8 cellular contexts compared by ENCODE assay signal in the genomic region with DNA sequence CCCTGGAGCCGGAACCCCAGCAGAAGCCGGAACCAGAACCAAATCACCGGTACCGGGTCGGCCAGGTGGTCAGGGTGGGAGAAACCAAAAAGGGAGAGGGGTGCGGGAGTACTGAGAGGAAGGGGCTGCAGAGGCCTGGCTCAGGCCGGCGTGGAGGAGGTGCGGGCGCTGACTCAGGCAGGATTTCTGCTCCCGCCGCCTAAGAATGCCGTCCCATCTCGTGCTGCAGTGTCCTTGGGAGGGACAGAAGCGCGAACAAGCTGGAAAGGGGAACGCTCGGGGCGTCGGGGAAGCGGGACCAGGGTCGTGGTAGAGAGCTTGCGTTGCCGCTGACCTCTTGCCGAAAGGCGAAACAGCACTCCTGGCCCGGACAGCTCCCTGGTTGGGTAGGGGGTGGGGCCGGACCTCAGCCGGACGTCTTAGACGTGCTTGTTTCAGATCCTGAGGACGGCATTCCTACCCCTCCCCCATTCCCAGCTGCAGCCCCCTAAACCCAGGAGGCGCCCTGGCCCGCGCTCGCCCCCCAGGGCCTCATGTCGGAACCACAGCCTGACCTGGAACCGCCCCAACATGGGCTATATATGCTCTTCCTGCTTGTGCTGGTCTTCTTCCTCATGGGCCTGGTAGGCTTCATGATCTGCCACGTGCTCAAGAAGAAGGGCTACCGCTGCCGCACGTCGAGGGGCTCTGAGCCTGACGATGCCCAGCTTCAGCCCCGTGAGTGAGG. TPM values are rescaled to one million over a fixed set of nuclear protein-coding genes. Genes with fewer than 3 reads are reported as not detected.
DNase-seq lines count a peak whose midpoint lies in the region; ATAC-seq and TF ChIP-seq lines count a peak whose summit lies in the region.

No MANE protein-coding gene starts in this region.

- H3K36me3 ChIP-seq in mucosa of stomach (ENCODE audit: control insufficient read depth, insufficient read depth, low read length): no peaks in the 10 kb centered on the region
- H3K36me3 ChIP-seq in subcutaneous abdominal adipose tissue (ENCODE audit: control insufficient read depth in 5 of 5, insufficient read depth in 5 of 5, low read length in 5 of 5): peaks cover 0 to 13% (median 3%) of the 10 kb centered on the region in 5 donors

- H3K9me3 ChIP-seq in mucosa of stomach (ENCODE audit: control insufficient read depth, low read length) (no peaks in the 10 kb centered on the region), subcutaneous abdominal adipose tissue (ENCODE audit: control insufficient read depth in 5 of 5, low read length in 5 of 5) (no peaks in the 10 kb centered on the region)

- peak; percentile 30 for TF ChIP-seq CTCF in epithelial cell of proximal tubule (conservative IDR thresholded peaks at IDR 0.05; ENCODE audit: low read depth, low read length)

- H3K4me1 ChIP-seq in mucosa of stomach (ENCODE audit: control insufficient read depth, insufficient read depth, low read length) (peaks cover 21% of the 10 kb centered on the region), subcutaneous abdominal adipose tissue (ENCODE audit: control insufficient read depth in 5 of 5, insufficient read depth in 5 of 5, low read length in 5 of 5) (peaks cover 7 to 33% (median 32%) of the 10 kb centered on the region in 5 donors)

- H3K27ac ChIP-seq in subcutaneous abdominal adipose tissue (ENCODE audit: low read depth, low read length): no peak overlapping the region

- H3K9ac ChIP-seq in mucosa of stomach (ENCODE audit: low read length) (peak overlapping the region; percentile 87), subcutaneous abdominal adipose tissue (ENCODE audit: low read length in 5 of 5) (peak overlapping the region in 2 of 5 donors; percentile 59 to 73)

- peaks cover 9% of the 10 kb centered on the region for H3K27me3 ChIP-seq in mucosa of stomach (ENCODE audit: control insufficient read depth, insufficient read depth, low read length)
- no peaks in the 10 kb centered on the region for H3K27me3 ChIP-seq in subcutaneous abdominal adipose tissue (ENCODE audit: control insufficient read depth in 5 of 5, insufficient read depth in 4 of 5, low read length in 5 of 5)

- ATAC-seq in HG02623 (IDR thresholded peaks at IDR 0.05; ENCODE audit: unreplicated experiment): peak; percentile 22

- DNase-seq in EH (ENCODE audit: low read depth): peak; percentile 64
- peak; percentile 68 for DNase-seq in NOMO-1 treated with DMSO at 0.1 percent for 48 hours (lab: John Stamatoyannopoulos, UW; ENCODE audit: unreplicated experiment)
- peak; percentile 62 for DNase-seq in activated CD8-positive, alpha-beta memory T cell treated with anti-CD3 and anti-CD28 coated beads, Interleukin-2, amount 50 U/mL, for 4 hours
- no peak for DNase-seq in epithelial cell of proximal tubule (ENCODE audit: low read depth)
- no peak for DNase-seq in NCI-H2029 treated with DMSO at 0.1 percent for 48 hours (lab: John Stamatoyannopoulos, UW)

- H3K4me3 ChIP-seq in epithelial cell of proximal tubule (ENCODE audit: low read depth, low read length) (peak overlapping the region; percentile 67), mucosa of stomach (ENCODE audit: low read length) (peak overlapping the region; percentile 60), subcutaneous abdominal adipose tissue (ENCODE audit: low read depth in 1 of 5, low read length in 5 of 5) (peak overlapping the region; percentile 49 to 99 (median 89))

RNA-seq across cellular contexts. Expression of gene RELL2, which starts 1.1 kb away (rescaled TPM):
- total RNA-seq in epithelial cell of proximal tubule: 3.3 and 10.3 TPM in 2 replicates

RNA-seq across cellular contexts. Expression of gene HDAC3, which starts 1.2 kb away (rescaled TPM):
- total RNA-seq in epithelial cell of proximal tubule: 55.2 and 64.8 TPM in 2 replicates

RNA-seq across cellular contexts. Expression of gene FCHSD1, which starts 13.4 kb away (rescaled TPM):
- 15.7 and 43.1 TPM in 2 replicates for total RNA-seq in epithelial cell of proximal tubule

RNA-seq across cellular contexts. Expression of gene DIAPH1, which starts 19.1 kb away (rescaled TPM):
- 94.0 and 101 TPM in 2 replicates for total RNA-seq in epithelial cell of proximal tubule

RNA-seq across cellular contexts. Expression of gene ARAP3, which starts 44.2 kb away (rescaled TPM):
- 7.1 and 11.3 TPM in 2 replicates for total RNA-seq in epithelial cell of proximal tubule

Comparison
In these comparisons a context has a peak if more than half of its experiments do, and no peak if none do; other contexts are left out.
1. DNase-seq: peak in EH (single experiment), NOMO-1 treated with DMSO at 0.1 percent for 48 hours (single experiment) and activated CD8-positive, alpha-beta memory T cell treated with anti-CD3 and anti-CD28 coated beads, Interleukin-2, amount 50 U/mL, for 4 hours (single experiment); none in epithelial cell of proximal tubule (single experiment) and NCI-H2029 treated with DMSO at 0.1 percent for 48 hours (single experiment).
2. Peak in every context shown above with its lines, with median percentiles within 50 percentile points of each other: H3K4me3 ChIP-seq.